In the genomic region with DNA sequence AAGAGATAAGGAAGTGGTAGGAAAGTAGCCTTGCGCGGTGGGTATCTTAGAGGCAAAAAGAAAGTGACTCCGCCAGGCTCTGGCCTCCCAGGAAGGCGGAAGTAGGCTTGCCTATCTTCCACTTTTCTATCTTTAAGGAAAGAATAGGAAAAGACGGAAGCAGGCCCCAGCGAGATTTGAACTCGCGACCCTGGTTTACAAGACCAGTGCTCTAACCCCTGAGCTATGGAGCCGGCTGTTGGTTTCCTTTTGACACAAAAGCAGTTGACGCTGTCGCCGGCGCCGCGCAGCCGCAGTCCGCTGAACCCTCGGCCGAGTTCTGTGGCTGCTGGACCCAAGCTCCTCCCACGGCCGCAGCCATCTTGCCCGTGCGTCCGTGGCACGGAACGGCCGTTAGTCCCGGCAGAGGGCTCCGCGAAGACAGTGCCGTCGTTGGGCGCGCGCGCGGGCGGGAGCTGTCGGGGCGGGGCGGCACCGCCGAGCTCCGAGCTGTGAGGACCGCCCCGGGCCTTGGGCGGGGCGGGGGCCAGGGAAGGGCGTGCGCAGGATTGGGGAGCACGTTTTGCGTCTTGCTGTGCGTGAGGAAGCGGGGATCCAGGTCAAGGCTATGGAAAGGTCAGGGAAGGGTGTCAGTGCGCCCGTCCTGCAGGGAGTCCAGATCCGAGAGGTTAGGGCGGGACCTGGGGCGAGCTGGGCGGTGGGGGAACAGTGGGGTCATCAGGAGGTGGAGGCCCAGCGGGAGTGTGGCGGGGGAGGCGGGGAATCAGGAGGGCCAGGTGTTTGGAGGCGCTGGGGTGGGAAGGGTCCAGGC, we compare ENCODE assay signal across 8 cellular contexts. TPM values are rescaled to one million over a fixed set of nuclear protein-coding genes. Genes with fewer than 3 reads are reported as not detected.
DNase-seq lines count a peak whose midpoint lies in the region; ATAC-seq and TF ChIP-seq lines count a peak whose summit lies in the region.

No MANE protein-coding gene starts in this region.

- CTCF ChIA-PET in Caco-2 (lab: Charles Lee) = interaction anchor here (0.7 to 1.1 kb wide), 3 partner anchors 12 to 31 kb away, joined by 3 to 12 read pairs (median 8); a partner anchor contains a TSS

- peaks cover 8% of the 10 kb centered on the region for H3K4me1 ChIP-seq in Caco-2
- H3K4me1 ChIP-seq in KMS-11 (ENCODE audit: low read depth, poor library complexity, severe bottlenecking) = peaks cover 6% of the 10 kb centered on the region

- H3K4me1 Mint-ChIP-seq in Caco-2 (ENCODE audit: low read depth, unreplicated experiment) (peaks cover 25% of the 10 kb centered on the region), neural crest cell (peaks cover 37% of the 10 kb centered on the region)

- DNase-seq in Caco-2 = peak; percentile 94 to 96
- peak; percentile 99 for DNase-seq in activated T-cell treated with anti-CD3 and anti-CD28 coated beads, Interleukin-2, amount 50 U/mL, for 1 hour
- peak; percentile 95 for DNase-seq in fibroblast of peridontal ligament (ENCODE audit: extremely low read depth)
- peak; percentile 97 for DNase-seq in neural crest cell (ENCODE audit: low read depth, low spot score)
- no peak for DNase-seq in substantia nigra (lab: John Stamatoyannopoulos, UW)
- no peak for DNase-seq in NCI-H1436 treated with DMSO at 0.1 percent for 48 hours (lab: John Stamatoyannopoulos, UW)

- TF ChIP-seq CTCF in Caco-2 (IDR thresholded peaks at IDR 0.05; ENCODE audit: insufficient read depth in 1 of 2, low read depth in 1 of 2, low read length in 1 of 2, severe bottlenecking in 1 of 2, unreplicated experiment in 1 of 2) (no peak), KMS-11 (conservative IDR thresholded peaks at IDR 0.05; ENCODE audit: low read depth, low read length) (no peak), neural crest cell (conservative IDR thresholded peaks at IDR 0.05) (no peak)

- H3K9ac ChIP-seq in KMS-11 = peak overlapping the region; percentile 66; the same call in 1 of the 2 replicates

- peak overlapping the region; percentile 47 for H3K27ac ChIP-seq in KMS-11
- H3K27ac ChIP-seq in substantia nigra (ENCODE audit: low read depth, low read length, poor library complexity, severe bottlenecking) = peak overlapping the region; percentile 91

- H3K4me3 ChIP-seq in Caco-2 (ENCODE audit: low read depth, low read length) (peak overlapping the region; percentile 94), KMS-11 (IDR thresholded peaks at IDR 0.05; ENCODE audit: insufficient read depth, low read depth, low read length) (no peak overlapping the region)

- H2AFZ ChIP-seq in KMS-11 (ENCODE audit: low read depth) = peak overlapping the region; percentile 68

- no peaks in the 10 kb centered on the region for H3K9me3 ChIP-seq in Caco-2

- peak overlapping the region; percentile 91 for H3K4me3 Mint-ChIP-seq in Caco-2 (ENCODE audit: unreplicated experiment)
- peak overlapping the region; percentile 99 for H3K4me3 Mint-ChIP-seq in neural crest cell

- intact Hi-C loops in Caco-2 (cut with micrococcal nuclease; ENCODE audit: unreplicated experiment) = loop anchor here (1.0 kb wide), 3 partner anchors 15 to 31 kb away; no protein-coding TSS in a partner anchor

- ATAC-seq in GM21576 (IDR thresholded peaks at IDR 0.05; ENCODE audit: unreplicated experiment) = peak; percentile 47

- H4K20me1 ChIP-seq in KMS-11 (ENCODE audit: insufficient read depth) = no peaks in the 10 kb centered on the region

- H3K27ac Mint-ChIP-seq in Caco-2 (ENCODE audit: unreplicated experiment) (peak overlapping the region; percentile 97), neural crest cell (ENCODE audit: unreplicated experiment) (peak overlapping the region; percentile 5)

- no TSS peak for BruUV-seq in Caco-2 (replicated peaks; lab: Mats Ljungman, UMichigan)

- H3K79me2 ChIP-seq in KMS-11 (ENCODE audit: insufficient read depth, low read depth) = no peaks in the 10 kb centered on the region

- H3K9me3 Mint-ChIP-seq in Caco-2 (ENCODE audit: unreplicated experiment) (no peaks in the 10 kb centered on the region), neural crest cell (peaks cover 3% of the 10 kb centered on the region)

- POLR2A ChIA-PET in Caco-2 (lab: Charles Lee) = interaction anchor here (0.7 to 1.2 kb wide), 7 partner anchors 13 to 69 kb away, joined by 3 to 9 read pairs (median 4); a partner anchor contains a TSS

- H3K36me3 ChIP-seq in Caco-2 (ENCODE audit: control insufficient read depth, insufficient read depth, low read length) (no peaks in the 10 kb centered on the region), KMS-11 (ENCODE audit: insufficient read depth) (no peaks in the 10 kb centered on the region)

- no peaks in the 10 kb centered on the region for H3K27me3 ChIP-seq in Caco-2 (replicated peaks; ENCODE audit: control insufficient read depth, insufficient read depth, low read length)
- H3K27me3 ChIP-seq in KMS-11 (ENCODE audit: insufficient read depth, low read depth) = no peaks in the 10 kb centered on the region

- peaks cover 56% of the 10 kb centered on the region for H3K36me3 Mint-ChIP-seq in Caco-2 (ENCODE audit: insufficient read depth, unreplicated experiment)
- H3K36me3 Mint-ChIP-seq in neural crest cell (ENCODE audit: low read depth) = peaks cover 15% of the 10 kb centered on the region

- peak overlapping the region; percentile 76 for H3K4me2 ChIP-seq in KMS-11

- peaks cover 10% of the 10 kb centered on the region for H3K27me3 Mint-ChIP-seq in Caco-2 (ENCODE audit: insufficient read depth, unreplicated experiment)
- peaks cover 62% of the 10 kb centered on the region for H3K27me3 Mint-ChIP-seq in neural crest cell (ENCODE audit: low read depth)

RNA-seq across cellular contexts. Expression of a gene that starts 13.3 kb away (rescaled TPM):
- total RNA-seq in Caco-2 (2022) (0.86 and 1.0 TPM in 2 replicates), neural crest cell (not detected in 2 replicates)

RNA-seq across cellular contexts. Expression of a gene that starts 31.4 kb away (rescaled TPM):
- total RNA-seq in Caco-2 (2022) = 23.6 and 28.7 TPM in 2 replicates
- total RNA-seq in neural crest cell = 34.5 and 39.1 TPM in 2 replicates

RNA-seq across cellular contexts. Expression of a gene that starts 44.3 kb away (rescaled TPM):
- total RNA-seq in Caco-2 (2022) = not detected in 2 replicates
- total RNA-seq in neural crest cell = not detected in 2 replicates

RNA-seq across cellular contexts. Expression of a gene that starts 52.0 kb away (rescaled TPM):
- total RNA-seq in Caco-2 (2022) = 2,098 and 2,258 TPM in 2 replicates
- 2,359 and 2,449 TPM in 2 replicates for total RNA-seq in neural crest cell

Comparison
In these comparisons a context has a peak if more than half of its experiments do, and no peak if none do; other contexts are left out.
1. DNase-seq: peak in Caco-2 (2 of 2), activated T-cell treated with anti-CD3 and anti-CD28 coated beads, Interleukin-2, amount 50 U/mL, for 1 hour (single experiment), fibroblast of peridontal ligament (single experiment) and neural crest cell (single experiment); none in substantia nigra (0 of 49) and NCI-H1436 treated with DMSO at 0.1 percent for 48 hours (single experiment).